1 cellular context compared by ENCODE assay signal in the genomic region with DNA sequence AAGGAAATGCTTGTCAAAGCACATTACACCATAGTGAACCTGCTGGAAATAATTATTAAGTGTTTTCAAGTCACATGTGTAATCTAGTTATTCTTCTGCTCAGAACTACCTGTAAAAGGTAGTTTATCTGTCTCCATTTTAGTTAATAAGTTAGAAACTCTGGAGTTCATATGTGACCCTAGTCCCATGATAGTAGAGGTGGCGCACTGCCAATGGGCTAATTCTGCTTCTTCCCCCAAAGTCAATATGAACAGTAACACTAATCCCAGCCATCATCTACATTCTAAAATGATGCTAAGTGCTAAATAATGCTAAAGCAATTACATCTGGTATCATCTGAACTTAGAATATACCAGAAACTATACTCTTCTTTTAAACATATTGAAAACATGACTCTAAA.
TF ChIP-seq lines count a peak whose summit lies in the region.

No MANE protein-coding gene starts in this region.

TF ChIP-seq in HepG2, 621 proteins besides CTCF, POLR2A, EP300 and RAD21:
- TF ChIP-seq ZSCAN31 (CRISPR knock-in tag; IDR thresholded peaks at IDR 0.05; ENCODE audit: low read depth) (no peak), FOSL1 (CRISPR knock-in tag; IDR thresholded peaks at IDR 0.05; ENCODE audit: borderline replicate concordance) (no peak), HMG20B (CRISPR knock-in tag; conservative IDR thresholded peaks at IDR 0.05) (no peak), FOXA1 (IDR thresholded peaks at IDR 0.05) (no peak), FOXA1 (CRISPR knock-in tag; IDR thresholded peaks at IDR 0.05) (0 out of 2 replicates have a peak, but pooled peaks have one; percentile 13), ISX (CRISPR knock-in tag; conservative IDR thresholded peaks at IDR 0.05) (no peak)
- TF ChIP-seq, protein P1, sequence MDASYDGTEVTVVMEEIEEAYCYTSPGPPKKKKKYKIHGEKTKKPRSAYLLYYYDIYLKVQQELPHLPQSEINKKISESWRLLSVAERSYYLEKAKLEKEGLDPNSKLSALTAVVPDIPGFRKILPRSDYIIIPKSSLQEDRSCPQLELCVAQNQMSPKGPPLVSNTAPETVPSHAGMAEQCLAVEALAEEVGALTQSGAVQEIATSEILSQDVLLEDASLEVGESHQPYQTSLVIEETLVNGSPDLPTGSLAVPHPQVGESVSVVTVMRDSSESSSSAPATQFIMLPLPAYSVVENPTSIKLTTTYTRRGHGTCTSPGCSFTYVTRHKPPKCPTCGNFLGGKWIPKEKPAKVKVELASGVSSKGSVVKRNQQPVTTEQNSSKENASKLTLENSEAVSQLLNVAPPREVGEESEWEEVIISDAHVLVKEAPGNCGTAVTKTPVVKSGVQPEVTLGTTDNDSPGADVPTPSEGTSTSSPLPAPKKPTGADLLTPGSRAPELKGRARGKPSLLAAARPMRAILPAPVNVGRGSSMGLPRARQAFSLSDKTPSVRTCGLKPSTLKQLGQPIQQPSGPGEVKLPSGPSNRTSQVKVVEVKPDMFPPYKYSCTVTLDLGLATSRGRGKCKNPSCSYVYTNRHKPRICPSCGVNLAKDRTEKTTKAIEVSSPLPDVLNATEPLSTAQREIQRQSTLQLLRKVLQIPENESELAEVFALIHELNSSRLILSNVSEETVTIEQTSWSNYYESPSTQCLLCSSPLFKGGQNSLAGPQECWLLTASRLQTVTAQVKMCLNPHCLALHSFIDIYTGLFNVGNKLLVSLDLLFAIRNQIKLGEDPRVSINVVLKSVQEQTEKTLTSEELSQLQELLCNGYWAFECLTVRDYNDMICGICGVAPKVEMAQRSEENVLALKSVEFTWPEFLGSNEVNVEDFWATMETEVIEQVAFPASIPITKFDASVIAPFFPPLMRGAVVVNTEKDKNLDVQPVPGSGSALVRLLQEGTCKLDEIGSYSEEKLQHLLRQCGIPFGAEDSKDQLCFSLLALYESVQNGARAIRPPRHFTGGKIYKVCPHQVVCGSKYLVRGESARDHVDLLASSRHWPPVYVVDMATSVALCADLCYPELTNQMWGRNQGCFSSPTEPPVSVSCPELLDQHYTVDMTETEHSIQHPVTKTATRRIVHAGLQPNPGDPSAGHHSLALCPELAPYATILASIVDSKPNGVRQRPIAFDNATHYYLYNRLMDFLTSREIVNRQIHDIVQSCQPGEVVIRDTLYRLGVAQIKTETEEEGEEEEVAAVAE (CRISPR knock-in tag; IDR thresholded peaks at IDR 0.05; ENCODE audit: borderline replicate concordance), result no peak
- TF ChIP-seq, protein P2, sequence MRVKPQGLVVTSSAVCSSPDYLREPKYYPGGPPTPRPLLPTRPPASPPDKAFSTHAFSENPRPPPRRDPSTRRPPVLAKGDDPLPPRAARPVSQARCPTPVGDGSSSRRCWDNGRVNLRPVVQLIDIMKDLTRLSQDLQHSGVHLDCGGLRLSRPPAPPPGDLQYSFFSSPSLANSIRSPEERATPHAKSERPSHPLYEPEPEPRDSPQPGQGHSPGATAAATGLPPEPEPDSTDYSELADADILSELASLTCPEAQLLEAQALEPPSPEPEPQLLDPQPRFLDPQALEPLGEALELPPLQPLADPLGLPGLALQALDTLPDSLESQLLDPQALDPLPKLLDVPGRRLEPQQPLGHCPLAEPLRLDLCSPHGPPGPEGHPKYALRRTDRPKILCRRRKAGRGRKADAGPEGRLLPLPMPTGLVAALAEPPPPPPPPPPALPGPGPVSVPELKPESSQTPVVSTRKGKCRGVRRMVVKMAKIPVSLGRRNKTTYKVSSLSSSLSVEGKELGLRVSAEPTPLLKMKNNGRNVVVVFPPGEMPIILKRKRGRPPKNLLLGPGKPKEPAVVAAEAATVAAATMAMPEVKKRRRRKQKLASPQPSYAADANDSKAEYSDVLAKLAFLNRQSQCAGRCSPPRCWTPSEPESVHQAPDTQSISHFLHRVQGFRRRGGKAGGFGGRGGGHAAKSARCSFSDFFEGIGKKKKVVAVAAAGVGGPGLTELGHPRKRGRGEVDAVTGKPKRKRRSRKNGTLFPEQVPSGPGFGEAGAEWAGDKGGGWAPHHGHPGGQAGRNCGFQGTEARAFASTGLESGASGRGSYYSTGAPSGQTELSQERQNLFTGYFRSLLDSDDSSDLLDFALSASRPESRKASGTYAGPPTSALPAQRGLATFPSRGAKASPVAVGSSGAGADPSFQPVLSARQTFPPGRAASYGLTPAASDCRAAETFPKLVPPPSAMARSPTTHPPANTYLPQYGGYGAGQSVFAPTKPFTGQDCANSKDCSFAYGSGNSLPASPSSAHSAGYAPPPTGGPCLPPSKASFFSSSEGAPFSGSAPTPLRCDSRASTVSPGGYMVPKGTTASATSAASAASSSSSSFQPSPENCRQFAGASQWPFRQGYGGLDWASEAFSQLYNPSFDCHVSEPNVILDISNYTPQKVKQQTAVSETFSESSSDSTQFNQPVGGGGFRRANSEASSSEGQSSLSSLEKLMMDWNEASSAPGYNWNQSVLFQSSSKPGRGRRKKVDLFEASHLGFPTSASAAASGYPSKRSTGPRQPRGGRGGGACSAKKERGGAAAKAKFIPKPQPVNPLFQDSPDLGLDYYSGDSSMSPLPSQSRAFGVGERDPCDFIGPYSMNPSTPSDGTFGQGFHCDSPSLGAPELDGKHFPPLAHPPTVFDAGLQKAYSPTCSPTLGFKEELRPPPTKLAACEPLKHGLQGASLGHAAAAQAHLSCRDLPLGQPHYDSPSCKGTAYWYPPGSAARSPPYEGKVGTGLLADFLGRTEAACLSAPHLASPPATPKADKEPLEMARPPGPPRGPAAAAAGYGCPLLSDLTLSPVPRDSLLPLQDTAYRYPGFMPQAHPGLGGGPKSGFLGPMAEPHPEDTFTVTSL (CRISPR knock-in tag; IDR thresholded peaks at IDR 0.05; ENCODE audit: borderline replicate concordance), result no peak
- TF ChIP-seq, protein P3, sequence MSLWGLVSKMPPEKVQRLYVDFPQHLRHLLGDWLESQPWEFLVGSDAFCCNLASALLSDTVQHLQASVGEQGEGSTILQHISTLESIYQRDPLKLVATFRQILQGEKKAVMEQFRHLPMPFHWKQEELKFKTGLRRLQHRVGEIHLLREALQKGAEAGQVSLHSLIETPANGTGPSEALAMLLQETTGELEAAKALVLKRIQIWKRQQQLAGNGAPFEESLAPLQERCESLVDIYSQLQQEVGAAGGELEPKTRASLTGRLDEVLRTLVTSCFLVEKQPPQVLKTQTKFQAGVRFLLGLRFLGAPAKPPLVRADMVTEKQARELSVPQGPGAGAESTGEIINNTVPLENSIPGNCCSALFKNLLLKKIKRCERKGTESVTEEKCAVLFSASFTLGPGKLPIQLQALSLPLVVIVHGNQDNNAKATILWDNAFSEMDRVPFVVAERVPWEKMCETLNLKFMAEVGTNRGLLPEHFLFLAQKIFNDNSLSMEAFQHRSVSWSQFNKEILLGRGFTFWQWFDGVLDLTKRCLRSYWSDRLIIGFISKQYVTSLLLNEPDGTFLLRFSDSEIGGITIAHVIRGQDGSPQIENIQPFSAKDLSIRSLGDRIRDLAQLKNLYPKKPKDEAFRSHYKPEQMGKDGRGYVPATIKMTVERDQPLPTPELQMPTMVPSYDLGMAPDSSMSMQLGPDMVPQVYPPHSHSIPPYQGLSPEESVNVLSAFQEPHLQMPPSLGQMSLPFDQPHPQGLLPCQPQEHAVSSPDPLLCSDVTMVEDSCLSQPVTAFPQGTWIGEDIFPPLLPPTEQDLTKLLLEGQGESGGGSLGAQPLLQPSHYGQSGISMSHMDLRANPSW (CRISPR knock-in tag; IDR thresholded peaks at IDR 0.05; ENCODE audit: borderline replicate concordance), result no peak
